In the genomic region with DNA sequence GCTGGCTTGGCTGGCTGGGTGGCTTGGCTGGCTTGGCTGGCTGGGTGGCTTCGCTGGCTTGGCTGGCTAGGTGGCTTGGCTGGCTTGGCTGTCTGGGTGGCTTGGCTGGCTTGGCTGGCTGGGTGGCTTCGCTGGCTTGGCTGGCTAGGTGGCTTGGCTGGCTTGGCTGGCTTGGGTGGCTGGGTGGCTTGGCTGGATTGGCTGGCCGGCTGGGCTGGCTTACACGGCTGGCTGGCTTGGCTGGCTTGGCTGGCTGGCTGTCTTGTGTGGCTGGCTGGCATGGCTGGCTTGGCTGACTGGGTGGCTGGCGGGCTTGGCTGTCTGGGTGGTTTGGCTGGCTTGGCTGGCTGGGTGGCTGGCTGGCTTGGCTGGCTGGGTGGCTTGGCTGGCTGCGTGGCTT, we compare ENCODE assay signal across 8 cellular contexts.
DNase-seq lines count a peak whose midpoint lies in the region; ATAC-seq, FAIRE-seq and TF ChIP-seq lines count a peak whose summit lies in the region.
"Not testable (repeated sequence)": the region's sequence is repeated elsewhere in the genome, so short reads cannot be mapped to it uniquely, and the experiment has no call there.

No MANE protein-coding gene starts in this region.

- H3K36me3 ChIP-seq in WERI-Rb-1; kidney (ENCODE audit: control insufficient read depth in 1 of 2, insufficient read depth in 2 of 2, low read length in 2 of 2); gastrocnemius medialis; upper lobe of right lung: not testable (repeated sequence)

- DNase-seq in WERI-Rb-1 (peak; percentile 10), Right ventricle myocardium inferior (ENCODE audit: missing footprints) (peak; percentile 85), kidney (peak; percentile 90), omental fat pad (ENCODE audit: low spot score) (peak; percentile 21), gastrocnemius medialis (peak; percentile 4 to 25), upper lobe of right lung (peak; percentile 71)
- peak; percentile 29 for DNase-seq in activated T-cell treated with anti-CD3 and anti-CD28 coated beads, Interleukin-2, amount 50 U/mL, for 1 hour
- peak; percentile 7 to 65 for DNase-seq in activated naive CD4-positive, alpha-beta T cell treated with anti-CD3 and anti-CD28 coated beads, Interleukin-2, amount 50 U/mL, for 72 hours (ENCODE audit: low spot score in 2 of 2)

- H3K9me3 ChIP-seq in WERI-Rb-1 (ENCODE audit: severe bottlenecking); kidney (ENCODE audit: control insufficient read depth in 1 of 2, low read length in 2 of 2); gastrocnemius medialis; upper lobe of right lung: not testable (repeated sequence)

- not testable (repeated sequence) for TF ChIP-seq CTCF in WERI-Rb-1 (IDR thresholded peaks at IDR 0.05; ENCODE audit: low read depth, low read length); kidney (IDR thresholded peaks at IDR 0.05; ENCODE audit: borderline replicate concordance, extremely low read depth, insufficient read depth); omental fat pad (IDR thresholded peaks at IDR 0.05); gastrocnemius medialis (IDR thresholded peaks at IDR 0.05 in 4 of 5, conservative IDR thresholded peaks at IDR 0.05 in 1 of 5); upper lobe of right lung (IDR thresholded peaks at IDR 0.05)

- intact Hi-C loops in Right ventricle myocardium inferior (cut with DNase I); kidney (cut with DNase I); gastrocnemius medialis (cut with DNase I; ENCODE audit: low total_unique reads); upper lobe of right lung (cut with DNase I): not testable (repeated sequence)

- H3K36me3 Mint-ChIP-seq in activated naive CD4-positive, alpha-beta T cell treated with anti-CD3 and anti-CD28 coated beads, Interleukin-2, amount 50 U/mL, for 72 hours, result not testable (repeated sequence)

- not testable (repeated sequence) for ATAC-seq in activated naive CD4-positive, alpha-beta T cell treated with anti-CD3 and anti-CD28 coated beads, Interleukin-2, amount 50 U/mL, for 72 hours; Right ventricle myocardium inferior; omental fat pad (ENCODE audit: low FRiP score); gastrocnemius medialis
- peak; percentile 27 for ATAC-seq in upper lobe of right lung

- TF ChIP-seq POLR2A in gastrocnemius medialis (IDR thresholded peaks at IDR 0.05), result not testable (repeated sequence)

- H3K27ac ChIP-seq in WERI-Rb-1; kidney (ENCODE audit: low read depth in 2 of 2, low read length in 2 of 2); gastrocnemius medialis; upper lobe of right lung: not testable (repeated sequence)

- not testable (repeated sequence) for H3K27ac Mint-ChIP-seq in activated naive CD4-positive, alpha-beta T cell treated with anti-CD3 and anti-CD28 coated beads, Interleukin-2, amount 50 U/mL, for 72 hours

- H3K27me3 ChIP-seq in WERI-Rb-1 (ENCODE audit: insufficient read depth, low read depth, severe bottlenecking); gastrocnemius medialis; upper lobe of right lung: not testable (repeated sequence)

- H3K4me1 ChIP-seq in kidney (ENCODE audit: control insufficient read depth in 1 of 2, insufficient read depth in 1 of 2, low read depth in 1 of 2, low read length in 2 of 2); gastrocnemius medialis; upper lobe of right lung: not testable (repeated sequence)

- not testable (repeated sequence) for H3K4me3 ChIP-seq in WERI-Rb-1 (ENCODE audit: low read depth, low read length); kidney (ENCODE audit: low read length in 2 of 2); gastrocnemius medialis; upper lobe of right lung

- not testable (repeated sequence) for H3K9me3 Mint-ChIP-seq in activated naive CD4-positive, alpha-beta T cell treated with anti-CD3 and anti-CD28 coated beads, Interleukin-2, amount 50 U/mL, for 72 hours

- H3K9ac ChIP-seq in kidney (ENCODE audit: low read length in 2 of 2), result not testable (repeated sequence)

- not testable (repeated sequence) for FAIRE-seq in kidney (lab: Jason Lieb, UNC)

- in situ Hi-C loops in gastrocnemius medialis (cut with MboI; ENCODE audit: low sequenced_read_pairs in 4 of 4), result not testable (repeated sequence)

Comparison
In these comparisons a context has a peak if more than half of its experiments do, and no peak if none do; other contexts are left out.
1. DNase-seq: peak in every context shown above with its lines; median percentile 90 in kidney; 85 in Right ventricle myocardium inferior; 71 in upper lobe of right lung; 36 in activated naive CD4-positive, alpha-beta T cell treated with anti-CD3 and anti-CD28 coated beads, Interleukin-2, amount 50 U/mL, for 72 hours; 29 in activated T-cell treated with anti-CD3 and anti-CD28 coated beads, Interleukin-2, amount 50 U/mL, for 1 hour; 21 in omental fat pad; 14 in gastrocnemius medialis; 10 in WERI-Rb-1.